In the genomic region with DNA sequence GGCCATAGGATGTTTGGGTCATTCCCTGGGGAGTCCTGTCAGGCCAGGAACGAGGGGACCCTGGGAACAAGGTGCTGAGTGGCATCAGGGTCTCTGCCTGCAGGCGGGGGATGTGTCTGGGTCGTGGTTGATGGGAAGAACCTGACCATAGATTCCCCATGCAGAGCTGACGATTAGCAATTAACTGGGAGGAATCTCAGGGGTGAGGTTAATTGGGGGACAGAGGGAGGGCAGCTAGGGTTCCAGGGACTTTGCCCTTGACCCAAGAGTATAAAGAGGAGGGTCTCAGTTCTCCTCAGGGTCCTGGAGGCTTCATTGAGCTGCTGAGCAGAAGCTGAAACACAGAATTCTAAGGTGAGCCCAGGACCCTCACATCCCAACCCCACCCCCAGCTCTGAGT, we compare ENCODE assay signal across 22 cellular contexts. TPM values are rescaled to one million over a fixed set of nuclear protein-coding genes. Genes with fewer than 3 reads are reported as not detected.
A peak's percentile ranks its signal among the peaks of the same experiment; 100 is the strongest.
DNase-seq lines count a peak whose midpoint lies in the region; ATAC-seq, FAIRE-seq and TF ChIP-seq lines count a peak whose summit lies in the region.
"Had no signal": no experiment of that assay in that cellular context is flagged by ENCODE, and none has a peak within 500 bp of the region (broad histone marks: within the 10 kb centered on the region; RNA-seq: fewer than 3 reads in every experiment).

A gene with protein sequence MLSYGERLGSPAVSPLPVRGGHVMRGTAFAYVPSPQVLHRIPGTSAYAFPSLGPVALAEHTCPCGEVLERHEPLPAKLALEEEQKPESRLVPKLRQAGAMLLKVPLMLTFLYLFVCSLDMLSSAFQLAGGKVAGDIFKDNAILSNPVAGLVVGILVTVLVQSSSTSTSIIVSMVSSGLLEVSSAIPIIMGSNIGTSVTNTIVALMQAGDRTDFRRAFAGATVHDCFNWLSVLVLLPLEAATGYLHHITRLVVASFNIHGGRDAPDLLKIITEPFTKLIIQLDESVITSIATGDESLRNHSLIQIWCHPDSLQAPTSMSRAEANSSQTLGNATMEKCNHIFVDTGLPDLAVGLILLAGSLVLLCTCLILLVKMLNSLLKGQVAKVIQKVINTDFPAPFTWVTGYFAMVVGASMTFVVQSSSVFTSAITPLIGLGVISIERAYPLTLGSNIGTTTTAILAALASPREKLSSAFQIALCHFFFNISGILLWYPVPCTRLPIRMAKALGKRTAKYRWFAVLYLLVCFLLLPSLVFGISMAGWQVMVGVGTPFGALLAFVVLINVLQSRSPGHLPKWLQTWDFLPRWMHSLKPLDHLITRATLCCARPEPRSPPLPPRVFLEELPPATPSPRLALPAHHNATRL (plus strand): TSS at position 301 of the 400 bp plus-strand sequence. CDS start 1,308 bp downstream, outside the sequence.

- intact Hi-C loops in kidney (cut with DNase I): no loop called here
- intact Hi-C loops in colonic mucosa (cut with DNase I): no loop called here

- peaks cover 79% of the 10 kb centered on the region for H3K4me1 ChIP-seq in BLaER1
- H3K4me1 ChIP-seq in CD8-positive, alpha-beta memory T cell (ENCODE audit: insufficient read depth, low read length): peaks cover 40% of the 10 kb centered on the region
- peaks cover 0 to 15% of the 10 kb centered on the region in 2 donors for H3K4me1 ChIP-seq in kidney (ENCODE audit: control insufficient read depth in 1 of 2, insufficient read depth in 1 of 2, low read depth in 1 of 2, low read length in 2 of 2)
- peaks cover 0 to 14% (median 4%) of the 10 kb centered on the region in 4 donors for H3K4me1 ChIP-seq in Peyer's patch
- no peaks in the 10 kb centered on the region for H3K4me1 ChIP-seq in colonic mucosa

- H3K4me3 ChIP-seq in BLaER1 (no peak within 1 kb of the TSS), kidney (ENCODE audit: low read length in 2 of 2) (peak within 1 kb of the TSS; percentile 56 to 70), Peyer's patch (no peak within 1 kb of the TSS), colonic mucosa (no peak within 1 kb of the TSS)
- H3K4me3 ChIP-seq in CD8-positive, alpha-beta memory T cell (ENCODE audit: low read length): no peak within 1 kb of the TSS

- H3K9ac ChIP-seq in BLaER1 (no peak within 1 kb of the TSS), kidney (ENCODE audit: low read length in 2 of 2) (peak within 1 kb of the TSS in 1 of 2 donors; percentile 7), colonic mucosa (ENCODE audit: low read depth in 2 of 2, low read length in 2 of 2) (no peak within 1 kb of the TSS)

- FAIRE-seq in kidney (lab: Jason Lieb, UNC): no peak
- FAIRE-seq: G401.6, H54 had no signal

- no peaks in the 10 kb centered on the region for H4K20me1 ChIP-seq in BLaER1

- no peaks in the 10 kb centered on the region for H3K36me3 Mint-ChIP-seq in activated naive CD4-positive, alpha-beta T cell treated with anti-CD3 and anti-CD28 coated beads, Interleukin-2, amount 50 U/mL, for 72 hours
- H3K36me3 Mint-ChIP-seq in CD8-positive, alpha-beta memory T cell: peaks cover 0 to 2% (median 0%) of the 10 kb centered on the region in 3 donors
- H3K36me3 Mint-ChIP-seq: CD14-positive monocyte had no signal

- no peak for DNase-seq in activated naive CD4-positive, alpha-beta T cell treated with anti-CD3 and anti-CD28 coated beads, Interleukin-2, amount 50 U/mL, for 72 hours (ENCODE audit: low spot score in 2 of 2)
- no peak for DNase-seq in activated naive CD4-positive, alpha-beta T cell (lab: John Stamatoyannopoulos, UW)
- DNase-seq in CD8-positive, alpha-beta memory T cell: no peak
- no peak for DNase-seq in kidney
- no peak for DNase-seq in Peyer's patch
- DNase-seq in colonic mucosa: no peak
- DNase-seq in Kasumi-1 (lab: John Stamatoyannopoulos, UW): no peak
- DNase-seq: COR-L47, DMS 273 treated with DMSO at 0.1 percent for 48 hours, KG1, NCI-H1417 treated with DMSO at 0.1 percent for 48 hours, NCI-H187 treated with DMSO at 0.1 percent for 48 hours, NCI-H2227 treated with DMSO at 0.1 percent for 48 hours, NCI-H524, NCI-H82, OCI-M1, SIG-M5 had no signal

- H3K9me3 ChIP-seq in BLaER1: no peaks in the 10 kb centered on the region
- no peaks in the 10 kb centered on the region for H3K9me3 ChIP-seq in CD8-positive, alpha-beta memory T cell (ENCODE audit: low read length)
- no peaks in the 10 kb centered on the region for H3K9me3 ChIP-seq in kidney (ENCODE audit: control insufficient read depth in 1 of 2, low read length in 2 of 2)
- H3K9me3 ChIP-seq in Peyer's patch: no peaks in the 10 kb centered on the region
- no peaks in the 10 kb centered on the region for H3K9me3 ChIP-seq in colonic mucosa

- TF ChIP-seq CTCF in kidney (IDR thresholded peaks at IDR 0.05; ENCODE audit: borderline replicate concordance, extremely low read depth, insufficient read depth) (no peak), Peyer's patch (IDR thresholded peaks at IDR 0.05) (no peak), colonic mucosa (IDR thresholded peaks at IDR 0.05) (no peak)

- peaks cover 23 to 40% (median 27%) of the 10 kb centered on the region in 3 donors for H3K4me1 Mint-ChIP-seq in CD8-positive, alpha-beta memory T cell

- POLR2A ChIA-PET in CD8-positive, alpha-beta memory T cell (lab: Charles Lee): interaction anchor here (1.1 kb wide), 1 partner anchor 48 kb away, joined by 4 read pairs; no protein-coding TSS in a partner anchor

- H3K27me3 ChIP-seq in BLaER1: no peaks in the 10 kb centered on the region
- H3K27me3 ChIP-seq in CD8-positive, alpha-beta memory T cell (ENCODE audit: insufficient read depth, low read length, poor library complexity, severe bottlenecking): no peaks in the 10 kb centered on the region
- H3K27me3 ChIP-seq in Peyer's patch: no peaks in the 10 kb centered on the region
- no peaks in the 10 kb centered on the region for H3K27me3 ChIP-seq in colonic mucosa

- no peak within 1 kb of the TSS for H3K27ac ChIP-seq in BLaER1
- H3K27ac ChIP-seq in CD8-positive, alpha-beta memory T cell (ENCODE audit: low read depth, low read length): no peak within 1 kb of the TSS
- H3K27ac ChIP-seq in kidney (ENCODE audit: low read depth in 2 of 2, low read length in 2 of 2): peak within 1 kb of the TSS in 1 of 2 donors; percentile 28
- H3K27ac ChIP-seq in Peyer's patch: no peak within 1 kb of the TSS
- no peak within 1 kb of the TSS for H3K27ac ChIP-seq in colonic mucosa

- no peaks in the 10 kb centered on the region for H3K36me3 ChIP-seq in BLaER1
- no peaks in the 10 kb centered on the region for H3K36me3 ChIP-seq in CD8-positive, alpha-beta memory T cell (ENCODE audit: insufficient read depth, low read length)
- peaks cover 2 to 4% of the 10 kb centered on the region in 2 donors for H3K36me3 ChIP-seq in kidney (ENCODE audit: control insufficient read depth in 1 of 2, insufficient read depth in 2 of 2, low read length in 2 of 2)
- H3K36me3 ChIP-seq in Peyer's patch: no peaks in the 10 kb centered on the region
- H3K36me3 ChIP-seq in colonic mucosa: no peaks in the 10 kb centered on the region

- H3K4me2 ChIP-seq in BLaER1: peak within 1 kb of the TSS; percentile 46; the same call in 1 of the 2 replicates

- ATAC-seq in activated naive CD4-positive, alpha-beta T cell treated with anti-CD3 and anti-CD28 coated beads, Interleukin-2, amount 50 U/mL, for 72 hours: no peak

- H3K9me3 Mint-ChIP-seq in activated naive CD4-positive, alpha-beta T cell treated with anti-CD3 and anti-CD28 coated beads, Interleukin-2, amount 50 U/mL, for 72 hours: no peaks in the 10 kb centered on the region
- no peaks in the 10 kb centered on the region for H3K9me3 Mint-ChIP-seq in CD8-positive, alpha-beta memory T cell

- H3K4me3 Mint-ChIP-seq in CD8-positive, alpha-beta memory T cell: peak within 1 kb of the TSS in 2 of 7 donors; percentile 32 to 39

- CTCF ChIA-PET in CD8-positive, alpha-beta memory T cell (lab: Charles Lee): interaction anchor here (1.0 to 16.1 kb wide), 3 partner anchors 9 to 20 kb away, joined by 3 to 291 read pairs (median 50); a partner anchor contains a TSS

- peak within 1 kb of the TSS; percentile 51 to 55 for H3K27ac Mint-ChIP-seq in activated naive CD4-positive, alpha-beta T cell treated with anti-CD3 and anti-CD28 coated beads, Interleukin-2, amount 50 U/mL, for 72 hours
- H3K27ac Mint-ChIP-seq in CD8-positive, alpha-beta memory T cell: peak within 1 kb of the TSS in 7 of 8 donors; percentile 31 to 85 (median 63)

- H3K27me3 Mint-ChIP-seq in CD8-positive, alpha-beta memory T cell: peaks cover 0 to 2% of the 10 kb centered on the region in 2 donors

- no peak for TF ChIP-seq POLR2A in Peyer's patch (IDR thresholded peaks at IDR 0.05)

RNA-seq across cellular contexts. Expression of the gene that starts here (rescaled TPM):
- total RNA-seq in activated naive CD4-positive, alpha-beta T cell treated with anti-CD3 and anti-CD28 coated beads, Interleukin-2, amount 50 U/mL, for 72 hours: under 1 TPM; 0.07 to 0.19 TPM
- total RNA-seq in CD8-positive, alpha-beta memory T cell: under 1 TPM in 1 of 2 experiments, not detected in 1; 0.09 TPM
- 0.17 TPM for polyA plus RNA-seq in CD8-positive, alpha-beta memory T cell
- total RNA-seq in kidney (0.91 TPM), Peyer's patch (under 1 TPM in 1 of 4 donors, not detected in 3; 0.35 TPM), colonic mucosa (not detected)
- 211 TPM for polyA plus RNA-seq in kidney (ENCODE audit: insufficient read depth, low read depth, low replicate concordance)
- total RNA-seq: RPMI7951 had no signal
- polyA plus RNA-seq: CD14-positive monocyte had no signal

Comparison
In these comparisons a context has a peak if more than half of its experiments do, and no peak if none do; other contexts are left out.
1. RNA of the gene that starts here (polyA plus RNA-seq): 211 TPM in kidney (single experiment); 0.17 TPM in CD8-positive, alpha-beta memory T cell (single experiment); every median in the first group is over 100 times any median in the second.
2. H3K4me3 ChIP-seq: peak in kidney (2 of 2); none in BLaER1 (single experiment), CD8-positive, alpha-beta memory T cell (single experiment), Peyer's patch (0 of 4) and colonic mucosa (single experiment).